19 cellular contexts compared by ENCODE assay signal in genomic region chr20:49634116-49634515, GRCh38.
"Had no signal": no experiment of that assay in that cellular context is flagged by ENCODE, and none has a peak within 500 bp of the region (broad histone marks: within the 10 kb centered on the region; RNA-seq: fewer than 3 reads in every experiment).

No MANE protein-coding gene starts in this region.

- H3K4me3 Mint-ChIP-seq: activated naive CD4-positive, alpha-beta T cell treated with anti-CD3 and anti-CD28 coated beads, Interleukin-2, amount 50 U/mL, for 24 hours; activated T-cell treated with anti-CD3 and anti-CD28 coated beads, Interleukin-2, amount 50 U/mL, for 72 hours; stimulated activated naive B cell treated with anti-CD40 and anti-IgM and Interleukin-4, amounts not matched to agents 10 μg/mL and 1 μg/mL and 100 μg/mL, for 72 hours; T-helper 1 cell treated with Interleukin-12 subunit alpha and Interleukin-12 subunit beta and Interleukin-4 antibody, amounts not matched to agents 30 μg/mL and 1 μg/mL, for 36 hours had no signal

- H3K27ac ChIP-seq: ascending aorta, vagina, VCaP had no signal

- DNase-seq: activated CD4-positive, alpha-beta T cell treated with anti-CD3 and anti-CD28 coated beads for 1 hour; activated gamma-delta T cell; activated T-cell treated with anti-CD3 and anti-CD28 coated beads, Interleukin-2, amount 50 U/mL, for 72 hours; cortex of kidney; effector CD4-positive, alpha-beta T cell; mesenchymal stem cell; naive thymus-derived CD4-positive, alpha-beta T cell; occipital lobe; posterior cingulate gyrus; spleen; stimulated activated naive B cell treated with anti-CD40 and anti-IgM and Interleukin-4, amounts not matched to agents 10 μg/mL and 1 μg/mL and 100 μg/mL, for 72 hours had no signal

- H3K27ac Mint-ChIP-seq: activated T-cell treated with anti-CD3 and anti-CD28 coated beads, Interleukin-2, amount 50 U/mL, for 72 hours; T-helper 1 cell treated with Interleukin-12 subunit alpha and Interleukin-12 subunit beta and Interleukin-4 antibody, amounts not matched to agents 30 μg/mL and 1 μg/mL, for 36 hours had no signal

- H3K9me3 Mint-ChIP-seq: activated naive CD4-positive, alpha-beta T cell treated with anti-CD3 and anti-CD28 coated beads, Interleukin-2, amount 50 U/mL, for 24 hours; activated T-cell treated with anti-CD3 and anti-CD28 coated beads, Interleukin-2, amount 50 U/mL, for 72 hours; T-helper 1 cell treated with Interleukin-12 subunit alpha and Interleukin-12 subunit beta and Interleukin-4 antibody, amounts not matched to agents 30 μg/mL and 1 μg/mL, for 36 hours had no signal

- H3K36me3 ChIP-seq: breast epithelium had no signal

- H3K27me3 Mint-ChIP-seq: activated naive CD4-positive, alpha-beta T cell treated with anti-CD3 and anti-CD28 coated beads, Interleukin-2, amount 50 U/mL, for 24 hours; naive thymus-derived CD4-positive, alpha-beta T cell; stimulated activated naive B cell treated with anti-CD40 and anti-IgM and Interleukin-4, amounts not matched to agents 10 μg/mL and 1 μg/mL and 100 μg/mL, for 72 hours had no signal

- H3K4me1 Mint-ChIP-seq: activated naive CD4-positive, alpha-beta T cell treated with anti-CD3 and anti-CD28 coated beads, Interleukin-2, amount 50 U/mL, for 24 hours had no signal

- H3K4me1 ChIP-seq: vagina had no signal

- H3K27me3 ChIP-seq: ascending aorta, breast epithelium, esophagus muscularis mucosa, spleen, tibial nerve, vagina had no signal

- ATAC-seq: activated T-cell treated with anti-CD3 and anti-CD28 coated beads, Interleukin-2, amount 50 U/mL, for 72 hours; naive thymus-derived CD4-positive, alpha-beta T cell; stimulated activated naive B cell treated with anti-CD40 and anti-IgM and Interleukin-4, amounts not matched to agents 10 μg/mL and 1 μg/mL and 100 μg/mL, for 72 hours had no signal

- H3K9me3 ChIP-seq: ascending aorta, breast epithelium, esophagus muscularis mucosa, spleen, vagina had no signal

- H3K4me3 ChIP-seq: ascending aorta, breast epithelium, esophagus muscularis mucosa, spleen, tibial nerve, vagina had no signal
